In genomic region chr11:128690746-128691091, GRCh38 we compare ENCODE assay signal across 15 cellular contexts. TPM values are rescaled to one million over a fixed set of nuclear protein-coding genes. Genes with fewer than 3 reads are reported as not detected.
DNase-seq lines count a peak whose midpoint lies in the region; ATAC-seq, FAIRE-seq and TF ChIP-seq lines count a peak whose summit lies in the region.
"Had no signal": no experiment of that assay in that cellular context is flagged by ENCODE, and none has a peak within 500 bp of the region (broad histone marks: within the 10 kb centered on the region; RNA-seq: fewer than 3 reads in every experiment).

No MANE protein-coding gene starts in this region.

- no peak for TF ChIP-seq POLR2A in H1 (IDR thresholded peaks at IDR 0.05; ENCODE audit: control extremely low read depth in 1 of 2, low read depth in 2 of 2, low read length in 2 of 2)

- peaks cover 2 to 6% of the 10 kb centered on the region in 2 donors for H3K36me3 Mint-ChIP-seq in activated T-cell treated with anti-CD3 and anti-CD28 coated beads, Interleukin-2, amount 50 U/mL, for 72 hours (ENCODE audit: insufficient read depth in 2 of 2)

- no peaks in the 10 kb centered on the region for H3K9me3 ChIP-seq in H1 (ENCODE audit: insufficient read depth in 2 of 2, low read depth in 1 of 2, low read length in 1 of 2)
- H3K9me3 ChIP-seq in mesenchymal stem cell (ENCODE audit: control insufficient read depth, low read length), result no peaks in the 10 kb centered on the region
- H3K9me3 ChIP-seq in thoracic aorta, result no peaks in the 10 kb centered on the region
- H3K9me3 ChIP-seq: SJSA1 had no signal

- DNase-seq in DMS 273 (lab: John Stamatoyannopoulos, UW; ENCODE audit: unreplicated experiment) (peak; percentile 13), DMS 273 treated with DMSO at 0.1 percent for 48 hours (lab: John Stamatoyannopoulos, UW) (no peak), H1 (ENCODE audit: low read depth in 1 of 2, low spot score in 2 of 2) (no peak), mesenchymal stem cell (no peak), thoracic aorta (ENCODE audit: low spot score) (no peak), AML-193 (lab: John Stamatoyannopoulos, UW) (no peak)
- no peak for DNase-seq in activated T-cell treated with anti-CD3 and anti-CD28 coated beads, Interleukin-2, amount 50 U/mL, for 72 hours
- DNase-seq: caudate nucleus; NK-92 treated with Interleukin-12 subunit alpha and Interleukin-12 subunit beta, amount 100 ng/mL, for 24 hours; stimulated activated CD4-positive, alpha-beta T cell treated with anti-CD3 and anti-CD28 coated beads, Interleukin-4, amount 100 ng/mL, for 4 hours had no signal

- H3K79me1 ChIP-seq in H1 (ENCODE audit: low read depth, low read length) (no peaks in the 10 kb centered on the region), mesenchymal stem cell (replicated peaks; ENCODE audit: low read length, poor library complexity, severe bottlenecking) (no peaks in the 10 kb centered on the region)

- H2AK5ac ChIP-seq in H1 (ENCODE audit: low read depth, low read length) (no peak overlapping the region), mesenchymal stem cell (ENCODE audit: low read length, severe bottlenecking) (no peak overlapping the region)

- H4K91ac ChIP-seq in H1 (replicated peaks; ENCODE audit: insufficient read length, low read length), result no peak overlapping the region
- no peak overlapping the region for H4K91ac ChIP-seq in mesenchymal stem cell (ENCODE audit: low read length)

- no peak for TF ChIP-seq RAD21 in H1 (IDR thresholded peaks at IDR 0.05 in 1 of 2, conservative IDR thresholded peaks at IDR 0.05 in 1 of 2; ENCODE audit: low read depth in 2 of 2, low read length in 2 of 2)

- no peak overlapping the region for H2BK15ac ChIP-seq in H1 (ENCODE audit: low read length)
- H2BK15ac ChIP-seq in mesenchymal stem cell (ENCODE audit: low read depth, poor library complexity, severe bottlenecking), result no peak overlapping the region

- H4K8ac ChIP-seq in H1 (ENCODE audit: extremely low read depth, insufficient read depth, low read length) (no peak overlapping the region), mesenchymal stem cell (ENCODE audit: low read length) (no peak overlapping the region)

- H3K27ac Mint-ChIP-seq in activated T-cell treated with anti-CD3 and anti-CD28 coated beads, Interleukin-2, amount 50 U/mL, for 72 hours, result no peak overlapping the region
- H3K27ac Mint-ChIP-seq: activated T-helper 17 cell treated with anti-CD3 and anti-CD28 coated beads, Interleukin-2, amount 50 U/mL, for 72 hours had no signal

- H2BK120ac ChIP-seq in H1 (replicated peaks; ENCODE audit: low read depth, low read length) (no peak overlapping the region), mesenchymal stem cell (ENCODE audit: low read depth, low read length) (no peak overlapping the region)

- H3K18ac ChIP-seq in H1 (ENCODE audit: extremely low read depth, low read length) (0 out of 2 replicates have a peak overlapping the region, but pooled peaks have one; percentile 11), mesenchymal stem cell (ENCODE audit: low read depth in 1 of 2, low read length in 2 of 2) (peak overlapping the region in 1 of 2 experiments; percentile 67)

- H2BK12ac ChIP-seq in H1 (ENCODE audit: low read depth, low read length) (no peak overlapping the region; the same call in 1 of the 2 replicates), mesenchymal stem cell (ENCODE audit: low read length in 2 of 2) (peak overlapping the region in 1 of 2 experiments; percentile 82)

- H3K56ac ChIP-seq in H1 (replicated peaks; ENCODE audit: insufficient read length, low read depth, low read length), result no peak overlapping the region

- H2BK5ac ChIP-seq in H1 (ENCODE audit: low read depth, low read length) (no peak overlapping the region), mesenchymal stem cell (ENCODE audit: low read depth, low read length, poor library complexity, severe bottlenecking) (no peak overlapping the region)

- H3K4ac ChIP-seq in H1 (replicated peaks; ENCODE audit: insufficient read length, low read depth, low read length) (no peak overlapping the region), mesenchymal stem cell (ENCODE audit: low read depth in 1 of 2, low read length in 2 of 2) (no peak overlapping the region)

- TF ChIP-seq EP300 in H1 (IDR thresholded peaks at IDR 0.05; ENCODE audit: borderline replicate concordance in 1 of 2, low read depth in 2 of 2, low read length in 2 of 2), result no peak

- H3K9ac ChIP-seq in H1 (replicated peaks in 1 of 4; ENCODE audit: extremely low read depth in 1 of 4, low read depth in 3 of 4, low read length in 3 of 4) (no peak overlapping the region), mesenchymal stem cell (ENCODE audit: low read length) (peak overlapping the region; percentile 36)

- H3K4me3 ChIP-seq in H1 (ENCODE audit: extremely low read depth in 1 of 4, insufficient read depth in 2 of 4, low read depth in 3 of 4, low read length in 4 of 4), result peak overlapping the region in 1 of 4 experiments; percentile 51; a peak in 2 of 8 replicates
- H3K4me3 ChIP-seq in mesenchymal stem cell (ENCODE audit: insufficient read depth in 1 of 2, low read depth in 1 of 2, low read length in 2 of 2), result peak overlapping the region in 1 of 2 experiments; percentile 72
- H3K4me3 ChIP-seq in thoracic aorta, result peak overlapping the region; percentile 66
- H3K4me3 ChIP-seq: SJSA1 had no signal

- H3K4me2 ChIP-seq in H1 (ENCODE audit: insufficient read depth in 1 of 2, low read depth in 2 of 2, low read length in 2 of 2) (peak overlapping the region; percentile 66 to 85), mesenchymal stem cell (ENCODE audit: low read length, poor library complexity, severe bottlenecking) (peak overlapping the region; percentile 50)

- H3K27me3 ChIP-seq in H1 (replicated peaks in 1 of 4; ENCODE audit: control insufficient read depth in 3 of 4, extremely low read depth in 1 of 4, insufficient read depth in 3 of 4, low read length in 3 of 4) (peaks cover 87 to 100% (median 97%) of the 10 kb centered on the region in 4 experiments), mesenchymal stem cell (ENCODE audit: control insufficient read depth in 1 of 2, insufficient read depth in 1 of 2, low read length in 2 of 2) (peaks cover 62 to 70% of the 10 kb centered on the region in 2 experiments), thoracic aorta (replicated peaks; ENCODE audit: insufficient read depth) (peaks cover 5% of the 10 kb centered on the region)
- H3K27me3 ChIP-seq: SJSA1 had no signal

- TF ChIP-seq CTCF in H1 (IDR thresholded peaks at IDR 0.05; ENCODE audit: control extremely low read depth in 1 of 3, insufficient read depth in 1 of 3, low read depth in 1 of 3, low read length in 3 of 3) (no peak), thoracic aorta (IDR thresholded peaks at IDR 0.05) (no peak)

- peak overlapping the region; percentile 1; the same call in 1 of the 2 replicates for H2BK20ac ChIP-seq in H1 (ENCODE audit: low read length)

- WGBS in H1 (ENCODE audit: extremely low coverage in 1 of 2, insufficient coverage in 1 of 2, insufficient read length in 1 of 2, insufficient replicate concordance in 2 of 2, low coverage in 1 of 2, low lambda C conversion rate in 2 of 2, missing lambda C conversion rate in 1 of 2), 2 experiments, result 12% methylated on average over 4 of the region's 4 CpGs; no CpG with 5 or more reads in 1 of the 2 experiments
- WGBS in mesenchymal stem cell, result 27% methylated on average over 4 of the region's 4 CpGs

- H3K27me3 Mint-ChIP-seq in activated T-cell treated with anti-CD3 and anti-CD28 coated beads, Interleukin-2, amount 50 U/mL, for 72 hours (ENCODE audit: low read depth), result peaks cover 35% of the 10 kb centered on the region

- H3K9me3 Mint-ChIP-seq in activated T-cell treated with anti-CD3 and anti-CD28 coated beads, Interleukin-2, amount 50 U/mL, for 72 hours, result no peaks in the 10 kb centered on the region
- H3K9me3 Mint-ChIP-seq: activated T-helper 17 cell treated with anti-CD3 and anti-CD28 coated beads, Interleukin-2, amount 50 U/mL, for 72 hours had no signal

- peaks cover 4 to 7% of the 10 kb centered on the region in 2 experiments for H4K20me1 ChIP-seq in H1 (replicated peaks in 1 of 2; ENCODE audit: control insufficient read depth in 1 of 2, insufficient read depth in 2 of 2, low read length in 2 of 2)

- H2AFZ ChIP-seq in H1 (ENCODE audit: low read length) (no peak overlapping the region), mesenchymal stem cell (ENCODE audit: low read depth, low read length) (no peak overlapping the region)

- no peak overlapping the region for H3K4me3 Mint-ChIP-seq in activated T-cell treated with anti-CD3 and anti-CD28 coated beads, Interleukin-2, amount 50 U/mL, for 72 hours

- no peak overlapping the region for H3K23ac ChIP-seq in H1 (ENCODE audit: insufficient read length)
- H3K23ac ChIP-seq in mesenchymal stem cell (ENCODE audit: low read length in 2 of 2), result no peak overlapping the region

- H3K79me2 ChIP-seq in H1 (ENCODE audit: control insufficient read depth in 1 of 2, insufficient read depth in 2 of 2, low read length in 2 of 2), result no peaks in the 10 kb centered on the region

- ATAC-seq in thoracic aorta (ENCODE audit: insufficient number of reproducible peaks, low FRiP score, low read depth), result no peak
- ATAC-seq in activated T-cell treated with anti-CD3 and anti-CD28 coated beads, Interleukin-2, amount 50 U/mL, for 72 hours (replicated peaks in 1 of 2), result no peak
- no peak for ATAC-seq in HG03378 (IDR thresholded peaks at IDR 0.05; ENCODE audit: unreplicated experiment)
- ATAC-seq: activated CD4-positive, CD25-positive, alpha-beta regulatory T cell treated with anti-CD3 and anti-CD28 coated beads, Interleukin-2, amount 50 U/mL, for 24 hours; activated T-helper 17 cell treated with anti-CD3 and anti-CD28 coated beads, Interleukin-2, amount 50 U/mL, for 72 hours had no signal

- H3K36me3 ChIP-seq in H1 (ENCODE audit: control insufficient read depth in 2 of 4, insufficient read depth in 4 of 4, low read length in 3 of 4) (no peaks in the 10 kb centered on the region), mesenchymal stem cell (ENCODE audit: control insufficient read depth in 1 of 2, insufficient read depth in 2 of 2, low read depth in 1 of 2, low read length in 2 of 2) (no peaks in the 10 kb centered on the region), thoracic aorta (no peaks in the 10 kb centered on the region)
- H3K36me3 ChIP-seq: SJSA1 had no signal

- H3K4me1 Mint-ChIP-seq in activated T-cell treated with anti-CD3 and anti-CD28 coated beads, Interleukin-2, amount 50 U/mL, for 72 hours (ENCODE audit: low read depth), result peaks cover 30% of the 10 kb centered on the region

- no peak for FAIRE-seq in H1 (lab: Jason Lieb, UNC)

- H3K14ac ChIP-seq in H1 (ENCODE audit: insufficient read length) (no peak overlapping the region), mesenchymal stem cell (ENCODE audit: low read length in 2 of 2) (no peak overlapping the region)

- peaks cover 30% of the 10 kb centered on the region for H3K23me2 ChIP-seq in H1 (ENCODE audit: low read depth, low read length)

- POLR2A ChIA-PET in H1 (lab: Charles Lee; ENCODE audit: partially characterized antibody), result interaction anchor here (0.9 kb wide), 1 partner anchor 28 kb away, joined by 3 read pairs; no protein-coding TSS in a partner anchor

- no peak overlapping the region for H4K5ac ChIP-seq in H1 (ENCODE audit: insufficient read length, low read depth, low read length)

- peaks cover 12 to 61% (median 32%) of the 10 kb centered on the region in 4 experiments for H3K4me1 ChIP-seq in H1 (replicated peaks in 1 of 4; ENCODE audit: control insufficient read depth in 3 of 4, insufficient read depth in 4 of 4, low read length in 3 of 4)
- peaks cover 28% of the 10 kb centered on the region for H3K4me1 ChIP-seq in mesenchymal stem cell (ENCODE audit: control insufficient read depth, insufficient read depth, low read depth, low read length)
- peaks cover 32 to 68% of the 10 kb centered on the region in 2 donors for H3K4me1 ChIP-seq in thoracic aorta (ENCODE audit: control insufficient read depth in 1 of 2, low read depth in 2 of 2)

- CTCF ChIA-PET in H1 (lab: Charles Lee; ENCODE audit: partially characterized antibody), result interaction anchor here (0.8 to 2.6 kb wide), 8 partner anchors 29 to 158 kb away, joined by 3 to 13 read pairs (median 3); no protein-coding TSS in a partner anchor

- H3K27ac ChIP-seq in H1 (ENCODE audit: low read depth, low read length), result no peak overlapping the region
- no peak overlapping the region for H3K27ac ChIP-seq in mesenchymal stem cell (ENCODE audit: low read length, poor library complexity, severe bottlenecking)
- H3K27ac ChIP-seq in thoracic aorta, result no peak overlapping the region
- H3K27ac ChIP-seq: 22Rv1, SJSA1 had no signal

RNA-seq across cellular contexts. Expression of gene FLI1, which starts 3.2 kb away (rescaled TPM):
- 0.22 and 0.29 TPM in 2 replicates for total RNA-seq in H1 (2021; fragmentation: NEBNext Ultra II Directional; extraction: Animal tissue kit (Norgen Biotek cat#: 25700))
- polyA plus RNA-seq in H1 (2011; rRNA removed), result 0.18 and 0.30 TPM in 2 replicates
- 0.21 TPM for polyA plus RNA-seq in H1 (2011; cell fraction: cytosol; rRNA removed)
- polyA plus RNA-seq in H1 (2011; cell fraction: nucleus; rRNA removed), result 0.14 TPM
- 0.15 to 0.58 TPM (median 0.43 TPM) in 3 of 4 replicates, not detected in the other for polyA plus RNA-seq in H1 (2012, experiment 1 of 2)
- polyA plus RNA-seq in H1 (2012, experiment 2 of 2), result 0.04 TPM
- 0.18 TPM for polyA plus RNA-seq in H1 (2013, experiment 1 of 2)
- 0.24 TPM for polyA plus RNA-seq in H1 (2013, experiment 2 of 2)
- 0.38 and 1.5 TPM in 2 replicates for polyA minus RNA-seq in H1 (2011; rRNA and poly(A)+ RNA removed)
- polyA minus RNA-seq in H1 (2011; cell fraction: cytosol; rRNA and poly(A)+ RNA removed), result not detected
- polyA minus RNA-seq in H1 (2011; cell fraction: nucleus; rRNA and poly(A)+ RNA removed), result 0.50 TPM
- polyA plus RNA-seq in mesenchymal stem cell (2013, experiment 1 of 2), result 12.2 TPM
- polyA plus RNA-seq in mesenchymal stem cell (2013, experiment 2 of 2), result 12.6 TPM
- total RNA-seq in thoracic aorta, result 10 to 100 TPM; 30.6 to 40.0 TPM
- total RNA-seq in activated T-cell treated with anti-CD3 and anti-CD28 coated beads, Interleukin-2, amount 50 U/mL, for 72 hours, result 10 to 100 TPM; 48.6 to 58.5 TPM

Comparison
In these comparisons a context has a peak if more than half of its experiments do, and no peak if none do; other contexts are left out.
1. RNA of gene FLI1, which starts 3.2 kb away (total RNA-seq): 48.6 to 58.5 TPM in activated T-cell treated with anti-CD3 and anti-CD28 coated beads, Interleukin-2, amount 50 U/mL, for 72 hours and 30.6 to 40.0 TPM in thoracic aorta; 0.22 to 0.29 TPM in H1; every median in the first group is over 10 times any median in the second.